In the genomic region with DNA sequence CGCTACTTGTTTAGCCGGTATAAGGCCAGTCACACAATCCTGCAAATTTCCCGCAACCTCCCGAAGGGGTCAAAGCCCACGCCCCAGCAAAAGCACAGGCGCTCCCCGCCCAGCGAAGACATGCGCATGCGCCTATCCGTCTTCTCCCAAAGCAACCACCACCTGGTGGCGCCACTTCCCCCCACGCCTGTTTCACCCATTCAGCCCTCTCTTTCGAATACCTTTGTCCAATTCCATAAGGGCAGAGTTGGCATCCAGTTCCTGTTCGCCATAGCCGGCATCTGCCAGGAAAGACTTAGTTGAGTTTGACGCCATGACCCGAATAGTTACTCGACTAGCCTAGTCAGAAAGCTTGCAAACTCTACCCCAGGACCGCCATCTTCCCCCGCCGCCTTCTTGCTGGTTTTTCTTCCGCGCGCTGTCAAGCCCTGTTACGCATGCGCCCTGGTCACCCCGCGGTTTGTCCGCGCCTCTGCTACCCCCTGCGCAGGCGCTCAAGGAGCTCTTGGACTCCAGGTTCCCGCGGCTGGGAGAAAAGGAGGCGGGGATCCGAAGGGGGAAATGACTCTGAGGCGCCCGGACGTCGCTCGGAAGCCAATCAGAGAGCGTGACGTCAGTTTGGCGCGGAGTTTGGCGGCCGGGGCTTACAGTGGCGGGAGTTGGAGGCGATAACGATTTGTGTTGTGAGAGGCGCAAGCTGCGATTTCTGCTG, we compare ENCODE assay signal across 8 cellular contexts. TPM values are rescaled to one million over a fixed set of nuclear protein-coding genes. Genes with fewer than 3 reads are reported as not detected.
DNase-seq lines count a peak whose midpoint lies in the region; ATAC-seq and TF ChIP-seq lines count a peak whose summit lies in the region.

A gene with protein sequence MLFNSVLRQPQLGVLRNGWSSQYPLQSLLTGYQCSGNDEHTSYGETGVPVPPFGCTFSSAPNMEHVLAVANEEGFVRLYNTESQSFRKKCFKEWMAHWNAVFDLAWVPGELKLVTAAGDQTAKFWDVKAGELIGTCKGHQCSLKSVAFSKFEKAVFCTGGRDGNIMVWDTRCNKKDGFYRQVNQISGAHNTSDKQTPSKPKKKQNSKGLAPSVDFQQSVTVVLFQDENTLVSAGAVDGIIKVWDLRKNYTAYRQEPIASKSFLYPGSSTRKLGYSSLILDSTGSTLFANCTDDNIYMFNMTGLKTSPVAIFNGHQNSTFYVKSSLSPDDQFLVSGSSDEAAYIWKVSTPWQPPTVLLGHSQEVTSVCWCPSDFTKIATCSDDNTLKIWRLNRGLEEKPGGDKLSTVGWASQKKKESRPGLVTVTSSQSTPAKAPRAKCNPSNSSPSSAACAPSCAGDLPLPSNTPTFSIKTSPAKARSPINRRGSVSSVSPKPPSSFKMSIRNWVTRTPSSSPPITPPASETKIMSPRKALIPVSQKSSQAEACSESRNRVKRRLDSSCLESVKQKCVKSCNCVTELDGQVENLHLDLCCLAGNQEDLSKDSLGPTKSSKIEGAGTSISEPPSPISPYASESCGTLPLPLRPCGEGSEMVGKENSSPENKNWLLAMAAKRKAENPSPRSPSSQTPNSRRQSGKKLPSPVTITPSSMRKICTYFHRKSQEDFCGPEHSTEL (plus strand): TSS at position 626 of the 712 bp plus-strand sequence. CDS start 143 bp downstream, outside the sequence.
A gene with protein sequence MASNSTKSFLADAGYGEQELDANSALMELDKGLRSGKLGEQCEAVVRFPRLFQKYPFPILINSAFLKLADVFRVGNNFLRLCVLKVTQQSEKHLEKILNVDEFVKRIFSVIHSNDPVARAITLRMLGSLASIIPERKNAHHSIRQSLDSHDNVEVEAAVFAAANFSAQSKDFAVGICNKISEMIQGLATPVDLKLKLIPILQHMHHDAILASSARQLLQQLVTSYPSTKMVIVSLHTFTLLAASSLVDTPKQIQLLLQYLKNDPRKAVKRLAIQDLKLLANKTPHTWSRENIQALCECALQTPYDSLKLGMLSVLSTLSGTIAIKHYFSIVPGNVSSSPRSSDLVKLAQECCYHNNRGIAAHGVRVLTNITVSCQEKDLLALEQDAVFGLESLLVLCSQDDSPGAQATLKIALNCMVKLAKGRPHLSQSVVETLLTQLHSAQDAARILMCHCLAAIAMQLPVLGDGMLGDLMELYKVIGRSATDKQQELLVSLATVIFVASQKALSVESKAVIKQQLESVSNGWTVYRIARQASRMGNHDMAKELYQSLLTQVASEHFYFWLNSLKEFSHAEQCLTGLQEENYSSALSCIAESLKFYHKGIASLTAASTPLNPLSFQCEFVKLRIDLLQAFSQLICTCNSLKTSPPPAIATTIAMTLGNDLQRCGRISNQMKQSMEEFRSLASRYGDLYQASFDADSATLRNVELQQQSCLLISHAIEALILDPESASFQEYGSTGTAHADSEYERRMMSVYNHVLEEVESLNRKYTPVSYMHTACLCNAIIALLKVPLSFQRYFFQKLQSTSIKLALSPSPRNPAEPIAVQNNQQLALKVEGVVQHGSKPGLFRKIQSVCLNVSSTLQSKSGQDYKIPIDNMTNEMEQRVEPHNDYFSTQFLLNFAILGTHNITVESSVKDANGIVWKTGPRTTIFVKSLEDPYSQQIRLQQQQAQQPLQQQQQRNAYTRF (minus strand): TSS at position 435 of the 712 bp plus-strand sequence. CDS start 120 bp downstream, at position 315.

- H3K9me3 ChIP-seq in neural progenitor cell (ENCODE audit: low read depth): no peaks in the 10 kb centered on the region

- H4K20me1 ChIP-seq in neural progenitor cell (ENCODE audit: low read depth): peaks cover 39% of the 10 kb centered on the region

- H3K4me2 ChIP-seq in neural progenitor cell: peak within 1 kb of the TSS; percentile 90

- H3K36me3 ChIP-seq in GM06990 (ENCODE audit: control insufficient read depth, insufficient read depth, low read length) (no peaks in the 10 kb centered on the region), neural progenitor cell (no peaks in the 10 kb centered on the region)

- in situ Hi-C loops in SK-MEL-5 (cut with HindIII; ENCODE audit: low pct_unique_long_range_greater_than_20kb, low sequenced_read_pairs): no loop called here

- peak within 1 kb of the TSS; percentile 87 for H3K27ac Mint-ChIP-seq in neural progenitor cell

- H3F3A ChIP-seq in neural progenitor cell (ENCODE audit: low read depth): peaks cover 8% of the 10 kb centered on the region

- H3K27ac ChIP-seq in foreskin keratinocyte: peak within 1 kb of the TSS; percentile 88
- peak within 1 kb of the TSS; percentile 78 for H3K27ac ChIP-seq in neural progenitor cell

- H3K4me3 ChIP-seq in GM06990 (replicated peaks; ENCODE audit: low read depth, low read length): peak within 1 kb of the TSS; percentile 98
- H3K4me3 ChIP-seq in HFF-Myc (replicated peaks; ENCODE audit: low read depth, low read length): peak within 1 kb of the TSS; percentile 94
- H3K4me3 ChIP-seq in neural progenitor cell: peak within 1 kb of the TSS; percentile 73

- peaks cover 29% of the 10 kb centered on the region for H3K36me3 Mint-ChIP-seq in neural progenitor cell

- peaks cover 47% of the 10 kb centered on the region for H3K4me1 Mint-ChIP-seq in neural progenitor cell

- H3K9ac ChIP-seq in neural progenitor cell: peak within 1 kb of the TSS; percentile 81

- DNase-seq in GM06990 (ENCODE audit: extremely low read depth, insufficient read length): peak; percentile 99
- DNase-seq in HFF-Myc (ENCODE audit: extremely low read depth, low read depth): peak; percentile 95
- DNase-seq in MV-4-11 (lab: John Stamatoyannopoulos, UW): peak; percentile 99
- DNase-seq in SK-MEL-5 (ENCODE audit: low read depth, low spot score): peak; percentile 99
- peak; percentile 98 for DNase-seq in activated naive CD4-positive, alpha-beta T cell treated with Interleukin-2 at 50 U/mL for 16 hours
- DNase-seq in foreskin keratinocyte: peak; percentile 94 to 97
- peak; percentile 100 for DNase-seq in neural progenitor cell (ENCODE audit: low spot score)
- peak; percentile 99 for DNase-seq in stromal cell of bone marrow (ENCODE audit: low read depth)

- H3K27me3 ChIP-seq in GM06990 (replicated peaks; ENCODE audit: control insufficient read depth, insufficient read depth, low read length) (no peaks in the 10 kb centered on the region), foreskin keratinocyte (no peaks in the 10 kb centered on the region), neural progenitor cell (no peaks in the 10 kb centered on the region)

- H3K79me2 ChIP-seq in neural progenitor cell (ENCODE audit: low read depth): peaks cover 92% of the 10 kb centered on the region

- no peaks in the 10 kb centered on the region for H3K9me3 Mint-ChIP-seq in neural progenitor cell

- H2AFZ ChIP-seq in neural progenitor cell (replicated peaks): peak within 1 kb of the TSS; percentile 75

- H3K4me1 ChIP-seq in foreskin keratinocyte (peaks cover 12% of the 10 kb centered on the region), neural progenitor cell (peaks cover 23% of the 10 kb centered on the region)

- no peaks in the 10 kb centered on the region for H3K27me3 Mint-ChIP-seq in neural progenitor cell (ENCODE audit: insufficient read depth, low read depth)

- TF ChIP-seq CTCF in GM06990 (IDR thresholded peaks at IDR 0.05; ENCODE audit: insufficient read depth, low read length, poor library complexity, severe bottlenecking) (peak; percentile 95), HFF-Myc (IDR thresholded peaks at IDR 0.05; ENCODE audit: low read depth, low read length, missing control alignments) (peak; percentile 73), foreskin keratinocyte (conservative IDR thresholded peaks at IDR 0.05) (peak; percentile 99), neural progenitor cell (IDR thresholded peaks at IDR 0.05) (peak; percentile 91)

- ATAC-seq in foreskin keratinocyte: peak; percentile 83

- H3K4me3 Mint-ChIP-seq in neural progenitor cell: peak within 1 kb of the TSS; percentile 97

RNA-seq across cellular contexts. Expression of the first gene that starts in this region (rescaled TPM):
- 25.6 and 36.5 TPM in 2 replicates for total RNA-seq in SK-MEL-5 (2014; rRNA removed; shearing (Covaris generic))
- polyA plus RNA-seq in SK-MEL-5 (2015; cell fraction: cytosol; rRNA removed): 20.5 and 27.9 TPM in 2 replicates
- 25.2 and 26.2 TPM in 2 replicates for polyA plus RNA-seq in SK-MEL-5 (2015; cell fraction: nucleus; rRNA removed)
- 28.3 and 29.5 TPM in 2 replicates for total RNA-seq in foreskin keratinocyte
- polyA plus RNA-seq in foreskin keratinocyte: 8.8 and 11.5 TPM in 2 replicates
- 62.4 and 76.6 TPM in 2 replicates for total RNA-seq in neural progenitor cell (ENCODE audit: low replicate concordance)

RNA-seq across cellular contexts. Expression of the second gene that starts in this region (rescaled TPM):
- 20.7 and 25.4 TPM in 2 replicates for total RNA-seq in SK-MEL-5 (2014; rRNA removed; shearing (Covaris generic))
- 21.2 and 21.6 TPM in 2 replicates for polyA plus RNA-seq in SK-MEL-5 (2015; cell fraction: cytosol; rRNA removed)
- polyA plus RNA-seq in SK-MEL-5 (2015; cell fraction: nucleus; rRNA removed): 18.0 and 23.1 TPM in 2 replicates
- total RNA-seq in foreskin keratinocyte (20.4 and 21.3 TPM in 2 replicates), neural progenitor cell (ENCODE audit: low replicate concordance) (17.1 and 20.7 TPM in 2 replicates)
- 15.3 and 16.5 TPM in 2 replicates for polyA plus RNA-seq in foreskin keratinocyte

Comparison
In these comparisons a context has a peak if more than half of its experiments do, and no peak if none do; other contexts are left out.
1. Peak in every context shown above with its lines: DNase-seq, ATAC-seq, H3K4me3 ChIP-seq and H3K27ac ChIP-seq.